In the genomic region with DNA sequence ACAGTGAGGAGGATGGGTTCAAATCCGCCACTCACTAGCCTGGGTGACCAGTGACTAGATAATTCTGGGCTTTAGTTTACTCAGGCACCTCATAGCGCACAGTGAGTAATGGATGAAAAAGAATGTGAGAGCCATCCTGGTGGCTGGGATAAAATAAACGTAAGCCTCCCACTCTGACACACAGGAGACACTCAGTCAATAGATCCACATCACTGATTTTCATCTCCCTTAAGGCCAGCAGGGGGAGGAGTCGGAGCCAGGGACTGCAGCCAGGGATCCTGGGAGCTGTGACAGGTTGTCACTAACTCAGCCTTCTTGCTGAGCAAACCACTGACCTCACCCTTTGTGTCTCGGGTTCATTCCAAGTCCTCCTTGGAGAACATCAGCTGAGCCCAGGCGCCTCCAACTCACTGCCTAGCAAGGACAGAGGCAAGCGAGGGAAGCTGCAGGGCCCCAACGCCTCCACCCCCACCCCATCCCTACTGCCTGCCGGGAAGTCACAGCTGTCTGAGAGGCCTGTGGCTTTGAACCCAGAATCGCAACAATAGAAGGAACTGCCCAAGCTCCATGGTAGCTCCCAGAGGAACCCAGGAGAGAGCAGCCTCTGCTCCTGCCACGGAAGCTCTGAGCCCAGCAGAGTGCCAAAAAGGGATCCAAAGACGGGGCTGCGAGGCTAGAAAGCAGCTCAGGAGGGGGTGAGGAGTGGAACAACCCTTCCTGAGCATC, we compare ENCODE assay signal across 8 cellular contexts. TPM values are rescaled to one million over a fixed set of nuclear protein-coding genes. Genes with fewer than 3 reads are reported as not detected.
DNase-seq lines count a peak whose midpoint lies in the region; ATAC-seq and TF ChIP-seq lines count a peak whose summit lies in the region.

No MANE protein-coding gene starts in this region.

- no peaks in the 10 kb centered on the region for H3K36me3 Mint-ChIP-seq in activated naive CD4-positive, alpha-beta T cell treated with anti-CD3 and anti-CD28 coated beads, Interleukin-2, amount 50 U/mL, for 72 hours
- H3K36me3 Mint-ChIP-seq in activated CD4-positive, alpha-beta T cell treated with anti-CD3 and anti-CD28 coated beads, Interleukin-2, amount 10 ng/mL, durations not matched to agents 7 days and 5 days (ENCODE audit: low read depth) = peaks cover 18% of the 10 kb centered on the region

- POLR2A ChIA-PET in activated CD4-positive, alpha-beta T cell treated with anti-CD3 and anti-CD28 coated beads, Interleukin-2, amount 10 ng/mL, durations not matched to agents 7 days and 5 days (lab: Charles Lee) = no interaction called here

- H3K4me3 Mint-ChIP-seq in activated CD4-positive, alpha-beta T cell treated with anti-CD3 and anti-CD28 coated beads, Interleukin-2, amount 10 ng/mL, durations not matched to agents 7 days and 5 days = no peak overlapping the region

- H3K4me3 ChIP-seq in cardiac muscle cell = no peak overlapping the region
- H3K4me3 ChIP-seq in parathyroid adenoma (ENCODE audit: low read depth, low read length) = peak overlapping the region; percentile 23

- no peaks in the 10 kb centered on the region for H3K9me3 ChIP-seq in cardiac muscle cell (ENCODE audit: low read depth)
- no peaks in the 10 kb centered on the region for H3K9me3 ChIP-seq in parathyroid adenoma (ENCODE audit: control insufficient read depth, low read length)

- ATAC-seq in activated naive CD4-positive, alpha-beta T cell treated with anti-CD3 and anti-CD28 coated beads, Interleukin-2, amount 50 U/mL, for 72 hours = no peak
- ATAC-seq in HG02642 (IDR thresholded peaks at IDR 0.05; ENCODE audit: poor library complexity, unreplicated experiment) (no peak), GM21737 (IDR thresholded peaks at IDR 0.05; ENCODE audit: unreplicated experiment) (no peak)

- peaks cover 69% of the 10 kb centered on the region for H3K4me1 ChIP-seq in cardiac muscle cell (ENCODE audit: low read depth)
- peaks cover 57% of the 10 kb centered on the region for H3K4me1 ChIP-seq in parathyroid adenoma

- peak overlapping the region; percentile 5 for H2AFZ ChIP-seq in parathyroid adenoma

- H3K9ac ChIP-seq in parathyroid adenoma = no peak overlapping the region

- H3K36me3 ChIP-seq in cardiac muscle cell (no peaks in the 10 kb centered on the region), parathyroid adenoma (ENCODE audit: control insufficient read depth, insufficient read depth, low read length) (no peaks in the 10 kb centered on the region)

- H3K27ac ChIP-seq in cardiac muscle cell (peak overlapping the region; percentile 95), parathyroid adenoma (peak overlapping the region; percentile 81)

- peak overlapping the region; percentile 15 to 54 for H3K27ac Mint-ChIP-seq in activated naive CD4-positive, alpha-beta T cell treated with anti-CD3 and anti-CD28 coated beads, Interleukin-2, amount 50 U/mL, for 72 hours
- no peak overlapping the region for H3K27ac Mint-ChIP-seq in activated CD4-positive, alpha-beta T cell treated with anti-CD3 and anti-CD28 coated beads, Interleukin-2, amount 10 ng/mL, durations not matched to agents 7 days and 5 days

- peak; percentile 33 for TF ChIP-seq CTCF in cardiac muscle cell (IDR thresholded peaks at IDR 0.05; ENCODE audit: low read depth, low read length)
- peak; percentile 62 for TF ChIP-seq CTCF in parathyroid adenoma (IDR thresholded peaks at IDR 0.05)

- CTCF ChIA-PET in activated CD4-positive, alpha-beta T cell treated with anti-CD3 and anti-CD28 coated beads, Interleukin-2, amount 10 ng/mL, durations not matched to agents 7 days and 5 days (lab: Charles Lee) = interaction anchor here (0.8 to 9.3 kb wide), 7 partner anchors 7 to 186 kb away, joined by 3 to 90 read pairs (median 4); a partner anchor contains a TSS

- peaks cover 49% of the 10 kb centered on the region for H3K79me2 ChIP-seq in parathyroid adenoma

- H3K27me3 ChIP-seq in cardiac muscle cell = no peaks in the 10 kb centered on the region
- H3K27me3 ChIP-seq in parathyroid adenoma (ENCODE audit: control insufficient read depth, insufficient read depth, low read length) = no peaks in the 10 kb centered on the region

- peak overlapping the region; percentile 66 for H3K4me2 ChIP-seq in parathyroid adenoma (ENCODE audit: low read length)

- H3K27me3 Mint-ChIP-seq in activated CD4-positive, alpha-beta T cell treated with anti-CD3 and anti-CD28 coated beads, Interleukin-2, amount 10 ng/mL, durations not matched to agents 7 days and 5 days = no peaks in the 10 kb centered on the region

- peaks cover 89% of the 10 kb centered on the region for H3K4me1 Mint-ChIP-seq in activated CD4-positive, alpha-beta T cell treated with anti-CD3 and anti-CD28 coated beads, Interleukin-2, amount 10 ng/mL, durations not matched to agents 7 days and 5 days

- H3K9me3 Mint-ChIP-seq in activated naive CD4-positive, alpha-beta T cell treated with anti-CD3 and anti-CD28 coated beads, Interleukin-2, amount 50 U/mL, for 72 hours = no peaks in the 10 kb centered on the region
- H3K9me3 Mint-ChIP-seq in activated CD4-positive, alpha-beta T cell treated with anti-CD3 and anti-CD28 coated beads, Interleukin-2, amount 10 ng/mL, durations not matched to agents 7 days and 5 days = no peaks in the 10 kb centered on the region

- DNase-seq in Daoy (ENCODE audit: low read depth) (peak; percentile 91), NCI-H1694 (lab: John Stamatoyannopoulos, UW) (peak; percentile 55), cardiac muscle cell (ENCODE audit: low read depth in 1 of 2, low spot score in 1 of 2) (peak; percentile 45 to 94)
- DNase-seq in activated naive CD4-positive, alpha-beta T cell treated with anti-CD3 and anti-CD28 coated beads, Interleukin-2, amount 50 U/mL, for 72 hours (ENCODE audit: low spot score in 2 of 2) = no peak
- no peak for DNase-seq in activated CD4-positive, alpha-beta T cell treated with anti-CD3 and anti-CD28 coated beads, Interleukin-2, amount 10 ng/mL, durations not matched to agents 7 days and 5 days

RNA-seq across cellular contexts. Expression of a gene that starts 30.7 kb away (rescaled TPM):
- total RNA-seq in Daoy (2014; rRNA removed; shearing (Covaris generic)) = 57.8 and 61.8 TPM in 2 replicates
- total RNA-seq in activated naive CD4-positive, alpha-beta T cell treated with anti-CD3 and anti-CD28 coated beads, Interleukin-2, amount 50 U/mL, for 72 hours = 10 to 100 TPM; 49.8 to 66.8 TPM
- 43.8 and 48.6 TPM in 2 replicates for total RNA-seq in cardiac muscle cell
- 67.9 TPM in 2 replicates for polyA plus RNA-seq in cardiac muscle cell
- total RNA-seq in activated CD4-positive, alpha-beta T cell treated with anti-CD3 and anti-CD28 coated beads, Interleukin-2, amount 10 ng/mL, durations not matched to agents 7 days and 5 days = 100 to 1,000 TPM; 201 to 236 TPM

RNA-seq across cellular contexts. Expression of a gene that starts 33.9 kb away (rescaled TPM):
- 3,089 and 3,166 TPM in 2 replicates for total RNA-seq in Daoy (2014; rRNA removed; shearing (Covaris generic))
- 1,000 to 10,000 TPM; 4,045 to 4,525 TPM for total RNA-seq in activated naive CD4-positive, alpha-beta T cell treated with anti-CD3 and anti-CD28 coated beads, Interleukin-2, amount 50 U/mL, for 72 hours
- 3,916 and 4,641 TPM in 2 replicates for total RNA-seq in cardiac muscle cell
- polyA plus RNA-seq in cardiac muscle cell = 904 and 1,089 TPM in 2 replicates
- 1,000 to 10,000 TPM; 1,972 to 2,164 TPM for total RNA-seq in activated CD4-positive, alpha-beta T cell treated with anti-CD3 and anti-CD28 coated beads, Interleukin-2, amount 10 ng/mL, durations not matched to agents 7 days and 5 days

RNA-seq across cellular contexts. Expression of a gene that starts 40.3 kb away (rescaled TPM):
- total RNA-seq in Daoy (2014; rRNA removed; shearing (Covaris generic)) = 106 and 117 TPM in 2 replicates
- 100 to 1,000 TPM; 114 to 131 TPM for total RNA-seq in activated naive CD4-positive, alpha-beta T cell treated with anti-CD3 and anti-CD28 coated beads, Interleukin-2, amount 50 U/mL, for 72 hours
- 59.2 and 76.0 TPM in 2 replicates for total RNA-seq in cardiac muscle cell
- polyA plus RNA-seq in cardiac muscle cell = 27.0 and 37.0 TPM in 2 replicates
- total RNA-seq in activated CD4-positive, alpha-beta T cell treated with anti-CD3 and anti-CD28 coated beads, Interleukin-2, amount 10 ng/mL, durations not matched to agents 7 days and 5 days = 10 to 100 TPM; 90.2 to 95.5 TPM

RNA-seq across cellular contexts. Expression of a gene that starts 56.9 kb away (rescaled TPM):
- total RNA-seq in Daoy (2014; rRNA removed; shearing (Covaris generic)) = under 0.01 TPM in 2 replicates
- 1,000 to 10,000 TPM; 2,655 to 3,867 TPM for total RNA-seq in activated naive CD4-positive, alpha-beta T cell treated with anti-CD3 and anti-CD28 coated beads, Interleukin-2, amount 50 U/mL, for 72 hours
- not detected in 2 replicates for total RNA-seq in cardiac muscle cell
- polyA plus RNA-seq in cardiac muscle cell = not detected in 2 replicates
- 1,000 to 10,000 TPM; 1,162 to 3,350 TPM for total RNA-seq in activated CD4-positive, alpha-beta T cell treated with anti-CD3 and anti-CD28 coated beads, Interleukin-2, amount 10 ng/mL, durations not matched to agents 7 days and 5 days

RNA-seq across cellular contexts. Expression of a gene that starts 58.2 kb away (rescaled TPM):
- total RNA-seq in Daoy (2014; rRNA removed; shearing (Covaris generic)) = under 0.01 TPM in 2 replicates
- 1,000 to 10,000 TPM; 1,753 to 2,211 TPM for total RNA-seq in activated naive CD4-positive, alpha-beta T cell treated with anti-CD3 and anti-CD28 coated beads, Interleukin-2, amount 50 U/mL, for 72 hours
- not detected in 2 replicates for total RNA-seq in cardiac muscle cell
- polyA plus RNA-seq in cardiac muscle cell = not detected in 2 replicates
- 1,000 to 10,000 TPM in 1 of 2 experiments, 100 to 1,000 TPM in 1; 672 to 1,846 TPM for total RNA-seq in activated CD4-positive, alpha-beta T cell treated with anti-CD3 and anti-CD28 coated beads, Interleukin-2, amount 10 ng/mL, durations not matched to agents 7 days and 5 days

Comparison
In these comparisons a context has a peak if more than half of its experiments do, and no peak if none do; other contexts are left out.
1. DNase-seq: peak in Daoy (single experiment), NCI-H1694 (single experiment) and cardiac muscle cell (2 of 2); none in activated naive CD4-positive, alpha-beta T cell treated with anti-CD3 and anti-CD28 coated beads, Interleukin-2, amount 50 U/mL, for 72 hours (0 of 2) and activated CD4-positive, alpha-beta T cell treated with anti-CD3 and anti-CD28 coated beads, Interleukin-2, amount 10 ng/mL, durations not matched to agents 7 days and 5 days (single experiment).